21 cellular contexts compared by ENCODE assay signal in the genomic region with DNA sequence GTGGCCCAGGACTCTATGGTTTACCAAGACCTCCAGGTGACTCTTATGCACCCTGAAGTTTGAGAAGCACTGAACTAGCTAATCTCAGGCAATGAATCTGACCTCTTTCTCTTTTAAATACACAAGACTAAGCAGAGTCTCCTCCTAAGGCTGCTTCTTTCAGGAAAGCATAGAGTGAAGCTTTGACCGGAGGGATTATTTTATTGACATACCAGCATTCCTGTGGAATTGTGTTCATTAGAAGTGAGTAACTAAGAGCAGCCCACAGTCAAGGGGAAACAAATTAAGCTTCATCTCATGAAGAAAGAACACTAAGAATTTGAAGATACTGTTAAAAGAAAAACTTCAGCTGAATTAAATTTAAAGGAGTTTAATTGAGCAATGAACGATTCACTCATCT.
DNase-seq lines count a peak whose midpoint lies in the region; ATAC-seq and TF ChIP-seq lines count a peak whose summit lies in the region.
"Had no signal": no experiment of that assay in that cellular context is flagged by ENCODE, and none has a peak within 500 bp of the region (broad histone marks: within the 10 kb centered on the region; RNA-seq: fewer than 3 reads in every experiment).

No MANE protein-coding gene starts in this region.

- H3K79me2 ChIP-seq in PC-3 (ENCODE audit: low read length): no peaks in the 10 kb centered on the region

- TF ChIP-seq CTCF in PC-3 (conservative IDR thresholded peaks at IDR 0.05; ENCODE audit: low read depth, low read length): no peak

- ATAC-seq in PC-3: no peak
- ATAC-seq in activated CD4-positive, CD25-positive, alpha-beta regulatory T cell treated with anti-CD3 and anti-CD28 coated beads, Interleukin-2, amount 50 U/mL, for 24 hours: no peak
- ATAC-seq: A549, Right ventricle myocardium inferior had no signal

- H3K27me3 ChIP-seq in PC-3 (ENCODE audit: low read length): no peaks in the 10 kb centered on the region
- H3K27me3 ChIP-seq: BLaER1 treated with 17β-estradiol and CSF1 and Interleukin-3, amounts not matched to agents 10 nM and 100 nM; Peyer's patch; SJSA1 had no signal

- H3K36me3 ChIP-seq in PC-3 (ENCODE audit: low read depth, low read length): no peaks in the 10 kb centered on the region
- H3K36me3 ChIP-seq: BLaER1 treated with 17β-estradiol and CSF1 and Interleukin-3, amounts not matched to agents 10 nM and 100 nM; Peyer's patch; SJSA1 had no signal

- BruUV-seq in PC-3 (replicated peaks; lab: Mats Ljungman, UMichigan): no TSS peak

- POLR2A ChIA-PET in PC-3 (lab: Charles Lee; ENCODE audit: unreplicated experiment): no interaction called here

- H3K9ac ChIP-seq in PC-3 (ENCODE audit: low read length): no peak overlapping the region
- H3K9ac ChIP-seq: BLaER1 treated with 17β-estradiol and CSF1 and Interleukin-3, amounts not matched to agents 10 nM and 100 nM had no signal

- H3K4me2 ChIP-seq in PC-3 (ENCODE audit: low read length): no peak overlapping the region
- H3K4me2 ChIP-seq: A549; BLaER1 treated with 17β-estradiol and CSF1 and Interleukin-3, amounts not matched to agents 10 nM and 100 nM had no signal

- intact Hi-C loops in PC-3 (cut with micrococcal nuclease): no loop called here

- no peaks in the 10 kb centered on the region for H3F3A ChIP-seq in PC-3 (ENCODE audit: low read length, unreplicated experiment)

- no peak overlapping the region for H3K27ac ChIP-seq in PC-3 (ENCODE audit: low read length)
- H3K27ac ChIP-seq: A549; BLaER1 treated with 17β-estradiol and CSF1 and Interleukin-3, amounts not matched to agents 10 nM and 100 nM; Peyer's patch; SJSA1 had no signal

- no peaks in the 10 kb centered on the region for H3K9me2 ChIP-seq in PC-3 (replicated peaks; ENCODE audit: low read length)

- H3K4me3 ChIP-seq in PC-3 (ENCODE audit: low read length): no peak overlapping the region
- H3K4me3 ChIP-seq: A549; BLaER1 treated with 17β-estradiol and CSF1 and Interleukin-3, amounts not matched to agents 10 nM and 100 nM; Peyer's patch; SJSA1 had no signal

- H3K4me1 ChIP-seq in PC-3 (ENCODE audit: insufficient read depth, low read length): no peaks in the 10 kb centered on the region
- H3K4me1 ChIP-seq: A549; BLaER1 treated with 17β-estradiol and CSF1 and Interleukin-3, amounts not matched to agents 10 nM and 100 nM; Peyer's patch; SJSA1 had no signal

- no peaks in the 10 kb centered on the region for H3K9me3 ChIP-seq in PC-3 (ENCODE audit: low read length)
- H3K9me3 ChIP-seq: Peyer's patch, SJSA1 had no signal

- no peaks in the 10 kb centered on the region for H4K20me1 ChIP-seq in PC-3 (ENCODE audit: low read length)
- H4K20me1 ChIP-seq: BLaER1 treated with 17β-estradiol and CSF1 and Interleukin-3, amounts not matched to agents 10 nM and 100 nM had no signal

- CTCF ChIA-PET in PC-3 (lab: Charles Lee): no interaction called here

- DNase-seq in EH (ENCODE audit: low read depth) (peak; percentile 82), PC-3 (peak; percentile 15), fibroblast of peridontal ligament (ENCODE audit: extremely low read depth) (peak; percentile 71), stromal cell of bone marrow (ENCODE audit: low read depth) (peak; percentile 3), COLO829 (ENCODE audit: low spot score) (no peak)
- no peak for DNase-seq in stimulated activated CD4-positive, alpha-beta T cell treated with anti-CD3 and anti-CD28 coated beads, Interleukin-2, amount 100 ng/mL, for 24 hours
- DNase-seq: CD4-positive, alpha-beta memory T cell; GF-D8; KBM-7; NCI-H1092; NCI-H1436; NCI-H2029; NCI-H226; NCI-H524 treated with DMSO at 0.1 percent for 48 hours; NCI-H82; Peyer's patch had no signal

- H2AFZ ChIP-seq in PC-3 (ENCODE audit: low read length): no peak overlapping the region

Comparison
In these comparisons a context has a peak if more than half of its experiments do, and no peak if none do; other contexts are left out.
1. DNase-seq: peak in EH (single experiment), PC-3 (single experiment), fibroblast of peridontal ligament (single experiment) and stromal cell of bone marrow (single experiment); none in COLO829 (single experiment) and stimulated activated CD4-positive, alpha-beta T cell treated with anti-CD3 and anti-CD28 coated beads, Interleukin-2, amount 100 ng/mL, for 24 hours (0 of 2).